In the genomic region with DNA sequence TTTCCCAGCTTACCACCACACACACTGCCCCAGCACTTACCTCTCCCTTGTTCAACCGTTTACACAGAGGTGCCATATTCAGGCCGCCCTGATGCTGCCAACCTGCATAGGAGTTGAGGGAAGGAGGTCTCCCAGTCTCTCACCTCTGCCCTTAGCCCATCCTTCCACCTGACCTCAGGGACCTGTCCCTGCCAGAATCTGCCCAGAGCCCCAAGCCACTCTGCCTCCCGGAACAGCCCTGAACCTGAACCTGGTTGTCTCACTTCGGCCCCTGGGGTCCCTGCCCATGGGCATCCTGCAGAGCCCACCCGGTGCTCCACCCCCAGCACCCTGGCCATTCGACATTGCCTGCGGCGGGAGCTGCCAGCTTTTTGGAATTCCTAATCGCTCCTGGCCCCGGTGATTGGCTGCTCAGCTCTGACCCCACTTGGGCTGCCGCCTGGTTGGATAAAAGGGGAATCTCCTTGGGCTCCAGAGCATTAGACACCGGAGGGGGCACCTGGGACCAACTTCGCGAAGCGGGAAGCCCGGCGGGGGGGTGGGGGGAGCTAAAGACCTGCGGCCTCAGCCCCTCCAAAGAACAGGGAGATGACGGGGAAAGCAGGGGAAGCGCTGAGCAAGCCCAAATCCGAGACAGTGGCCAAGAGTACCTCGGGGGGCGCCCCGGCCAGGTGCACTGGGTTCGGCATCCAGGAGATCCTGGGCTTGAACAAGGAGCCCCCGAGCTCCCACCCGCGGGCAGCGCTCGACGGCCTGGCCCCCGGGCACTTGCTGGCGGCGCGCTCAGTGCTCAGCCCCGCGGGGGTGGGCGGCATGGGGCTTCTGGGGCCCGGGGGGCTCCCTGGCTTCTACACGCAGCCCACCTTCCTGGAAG, we compare ENCODE assay signal across 14 cellular contexts. TPM values are rescaled to one million over a fixed set of nuclear protein-coding genes. Genes with fewer than 3 reads are reported as not detected.
DNase-seq lines count a peak whose midpoint lies in the region; ATAC-seq, FAIRE-seq and TF ChIP-seq lines count a peak whose summit lies in the region.
"Had no signal": no experiment of that assay in that cellular context is flagged by ENCODE, and none has a peak within 500 bp of the region (broad histone marks: within the 10 kb centered on the region; RNA-seq: fewer than 3 reads in every experiment).

VSX2 (plus strand) TSS at position 476 of the 874 bp plus-strand sequence; CDS start at position 589, 113 bp downstream.

- no peaks in the 10 kb centered on the region for H3K79me2 ChIP-seq in GM12878 (ENCODE audit: control insufficient read depth, insufficient read depth, low read length)

- in situ Hi-C loops in GM12878 (cut with MboI), result no loop called here

- no peak for FAIRE-seq in GM12878 (lab: Jason Lieb, UNC)

- H3K4me2 ChIP-seq in GM12878 (ENCODE audit: control insufficient read depth, insufficient read depth), result 0 out of 2 replicates have a peak within 1 kb of the TSS, but pooled peaks have one; percentile 41
- H3K4me2 ChIP-seq: KMS-11 had no signal

- H2AFZ ChIP-seq in GM12878 (ENCODE audit: control insufficient read depth, low read depth, low read length), result no peak within 1 kb of the TSS

- ATAC-seq in GM12878 (no peak), lower lobe of right lung (no peak), HG02623 (IDR thresholded peaks at IDR 0.05; ENCODE audit: unreplicated experiment) (no peak)
- ATAC-seq: activated CD4-positive, CD25-positive, alpha-beta regulatory T cell treated with anti-CD3 and anti-CD28 coated beads, Interleukin-2, amount 50 U/mL, for 24 hours had no signal

- no peak for TF ChIP-seq RAD21 in GM12878 (IDR thresholded peaks at IDR 0.05; ENCODE audit: insufficient read depth, low read depth, low read length)

- no peaks in the 10 kb centered on the region for H4K20me1 ChIP-seq in GM12878 (ENCODE audit: control insufficient read depth, insufficient read depth)

- H3K4me3 ChIP-seq in GM12878 (no peak within 1 kb of the TSS), lower lobe of right lung (peak within 1 kb of the TSS; percentile 42), stomach smooth muscle (ENCODE audit: low read length in 2 of 2) (peak within 1 kb of the TSS; percentile 57 to 66)

- BruUV-seq in GM12878 (replicated peaks; lab: Mats Ljungman, UMichigan), result no TSS peak

- CTCF ChIA-PET in GM12878 (lab: Yijun Ruan, JAX), result no interaction called here

- no peak for DNase-seq in activated T-cell treated with anti-CD3 and anti-CD28 coated beads, Interleukin-2, amount 50 U/mL, for 24 hours
- DNase-seq in activated T-cell treated with anti-CD3 and anti-CD28 coated beads, Interleukin-2, amount 50 U/mL, for 1 hour, result no peak
- DNase-seq in GM12878 (ENCODE audit: low read depth, low spot score) (no peak), lower lobe of right lung (no peak), GM10266 (ENCODE audit: extremely low spot score) (no peak), LoVo (ENCODE audit: low spot score) (no peak)
- DNase-seq: GF-D8, immature natural killer cell, SIG-M5 had no signal

- no peaks in the 10 kb centered on the region for H3K9me3 Mint-ChIP-seq in activated T-cell treated with anti-CD3 and anti-CD28 coated beads, Interleukin-2, amount 50 U/mL, for 24 hours

- WGBS in GM12878 (ENCODE audit: insufficient coverage, insufficient replicate concordance, low lambda C conversion rate, missing lambda C conversion rate), result 29% methylated on average over 32 of the region's 40 CpGs

- RAD21 ChIA-PET in GM12878 (lab: Charles Lee; ENCODE audit: unreplicated experiment), result no interaction called here

- TF ChIP-seq CTCF in GM12878 (IDR thresholded peaks at IDR 0.05 in 2 of 3, conservative IDR thresholded peaks at IDR 0.05 in 1 of 3; ENCODE audit: control insufficient read depth in 2 of 3, extremely low read depth in 1 of 3, insufficient read depth in 1 of 3, low read depth in 3 of 3, low read length in 3 of 3), result no peak
- no peak for TF ChIP-seq CTCF in lower lobe of right lung (IDR thresholded peaks at IDR 0.05)
- TF ChIP-seq CTCF in GM10266 (IDR thresholded peaks at IDR 0.05; ENCODE audit: control insufficient read depth, insufficient read depth, low read depth, missing control alignments), result no peak

- H3K4me3 Mint-ChIP-seq in activated T-cell treated with anti-CD3 and anti-CD28 coated beads, Interleukin-2, amount 50 U/mL, for 24 hours, result peak within 1 kb of the TSS; percentile 60

- H3K27me3 Mint-ChIP-seq in activated T-cell treated with anti-CD3 and anti-CD28 coated beads, Interleukin-2, amount 50 U/mL, for 24 hours, result peaks cover 81% of the 10 kb centered on the region

- H3K27ac Mint-ChIP-seq in activated T-cell treated with anti-CD3 and anti-CD28 coated beads, Interleukin-2, amount 50 U/mL, for 24 hours, result no peak within 1 kb of the TSS
- H3K27ac Mint-ChIP-seq: immature natural killer cell had no signal

- intact Hi-C loops in GM12878 (cut with micrococcal nuclease; ENCODE audit: unreplicated experiment) (no loop called here), lower lobe of right lung (cut with DNase I) (no loop called here)

- H3K9ac ChIP-seq in GM12878 (ENCODE audit: control insufficient read depth, insufficient read depth, low read length) (no peak within 1 kb of the TSS), stomach smooth muscle (ENCODE audit: low read length in 2 of 2) (no peak within 1 kb of the TSS)
- H3K9ac ChIP-seq: KMS-11 had no signal

- SMC1A ChIA-PET in GM12878 (lab: Charles Lee; ENCODE audit: uncharacterized antibody, unreplicated experiment), result no interaction called here

- no peaks in the 10 kb centered on the region for H3K36me3 Mint-ChIP-seq in activated T-cell treated with anti-CD3 and anti-CD28 coated beads, Interleukin-2, amount 50 U/mL, for 24 hours (ENCODE audit: low read depth)

- peaks cover 19% of the 10 kb centered on the region for H3K4me1 Mint-ChIP-seq in activated T-cell treated with anti-CD3 and anti-CD28 coated beads, Interleukin-2, amount 50 U/mL, for 24 hours (ENCODE audit: low read depth)

- no peaks in the 10 kb centered on the region for H3K36me3 ChIP-seq in GM12878 (ENCODE audit: control insufficient read depth in 2 of 2, insufficient read depth in 2 of 2, low read length in 1 of 2)
- no peaks in the 10 kb centered on the region for H3K36me3 ChIP-seq in lower lobe of right lung
- H3K36me3 ChIP-seq in stomach smooth muscle (ENCODE audit: control insufficient read depth in 2 of 2, insufficient read depth in 2 of 2, low read length in 2 of 2), result no peaks in the 10 kb centered on the region

- POLR2A ChIA-PET in GM12878 (lab: Charles Lee), result no interaction called here

- no peak for TF ChIP-seq POLR2A in GM12878 (IDR thresholded peaks at IDR 0.05; ENCODE audit: low read depth, low read length)

- H3K27ac ChIP-seq in GM12878 (ENCODE audit: control insufficient read depth, insufficient read depth), result no peak within 1 kb of the TSS
- H3K27ac ChIP-seq in lower lobe of right lung, result no peak within 1 kb of the TSS
- H3K27ac ChIP-seq in stomach smooth muscle (ENCODE audit: low read length), result no peak within 1 kb of the TSS
- H3K27ac ChIP-seq: KMS-11 had no signal

- H3K27me3 ChIP-seq in GM12878 (replicated peaks in 1 of 2; ENCODE audit: control insufficient read depth in 2 of 2, insufficient read depth in 2 of 2, low read length in 1 of 2) (peaks cover 22 to 38% of the 10 kb centered on the region in 2 experiments), lower lobe of right lung (ENCODE audit: low read depth) (peaks cover 75% of the 10 kb centered on the region), stomach smooth muscle (ENCODE audit: control insufficient read depth in 1 of 2, insufficient read depth in 2 of 2, low read length in 2 of 2) (peaks cover 64 to 67% of the 10 kb centered on the region in 2 donors)

- H3K4me1 ChIP-seq in GM12878 (ENCODE audit: control insufficient read depth, insufficient read depth, low read length) (no peaks in the 10 kb centered on the region), lower lobe of right lung (peaks cover 23% of the 10 kb centered on the region), stomach smooth muscle (ENCODE audit: control insufficient read depth, insufficient read depth, low read length) (peaks cover 24% of the 10 kb centered on the region)

- no peak for TF ChIP-seq EP300 in GM12878 (IDR thresholded peaks at IDR 0.05; ENCODE audit: borderline replicate concordance in 1 of 2, control insufficient read depth in 1 of 2, low read depth in 2 of 2, low read length in 2 of 2)

- no peaks in the 10 kb centered on the region for H3K9me3 ChIP-seq in GM12878 (replicated peaks; ENCODE audit: control insufficient read depth, insufficient read depth, low read length)
- no peaks in the 10 kb centered on the region for H3K9me3 ChIP-seq in lower lobe of right lung
- H3K9me3 ChIP-seq in stomach smooth muscle (ENCODE audit: control insufficient read depth in 2 of 2, low read length in 2 of 2), result no peaks in the 10 kb centered on the region

TF ChIP-seq in GM12878, 131 proteins besides CTCF, POLR2A, EP300 and RAD21 (continues in another document):
- no peak for TF ChIP-seq MAX (IDR thresholded peaks at IDR 0.05; ENCODE audit: low read depth, low read length)

RNA-seq across cellular contexts. Expression of gene VSX2, which starts in this region (rescaled TPM):
- not detected in 2 replicates for total RNA-seq in GM12878 (2013; cell fraction: nucleolus; rRNA removed)
- total RNA-seq in GM12878 (2014; rRNA removed), result not detected in 2 replicates
- not detected in 2 replicates for total RNA-seq in GM12878 (2014; rRNA removed; fragmentation: Illumina TruSeq; extraction: Trizol)
- not detected in 2 replicates for total RNA-seq in GM12878 (2021)
- polyA plus RNA-seq in GM12878 (2011; ENCODE audit: low read depth), result not detected
- polyA plus RNA-seq in GM12878 (2011; rRNA removed), result 0.04 TPM in 1 of 2 replicates, not detected in the other
- 0.09 and 0.10 TPM in 2 replicates for polyA plus RNA-seq in GM12878 (2011; cell fraction: cytosol; rRNA removed)
- 0.04 TPM in 1 of 2 replicates, not detected in the other for polyA plus RNA-seq in GM12878 (2011; cell fraction: nucleus; rRNA removed)
- 0.03 TPM in 1 of 2 replicates, not detected in the other for polyA plus RNA-seq in GM12878 (2012)
- not detected in 2 replicates for polyA plus RNA-seq in GM12878 (2014; fragmentation: Illumina TruSeq; extraction: Trizol)
- not detected for polyA plus RNA-seq in GM12878 (2014; fragmentation: Nextera tagmentation; extraction: Ambion mirVana)
- 0.05 TPM in 1 of 2 replicates, not detected in the other for polyA plus RNA-seq in GM12878 (2014; rRNA removed)
- polyA plus RNA-seq in GM12878 (2016; fragmentation: Nextera tagmentation; extraction: Ambion mirVana), result under 1 TPM in 1 of 2 experiments, not detected in 1; 0.05 TPM
- 0.10 TPM in 1 of 2 replicates, not detected in the other for polyA minus RNA-seq in GM12878 (2011; rRNA and poly(A)+ RNA removed)
- polyA minus RNA-seq in GM12878 (2011; cell fraction: cytosol; rRNA and poly(A)+ RNA removed), result not detected in 2 replicates
- not detected in 2 replicates for polyA minus RNA-seq in GM12878 (2011; cell fraction: nucleus; rRNA and poly(A)+ RNA removed)
- total RNA-seq in lower lobe of right lung, result not detected
- polyA plus RNA-seq: AG04450, immature natural killer cell had no signal
